ENCODE assay signal across 1 cellular context in the genomic region with DNA sequence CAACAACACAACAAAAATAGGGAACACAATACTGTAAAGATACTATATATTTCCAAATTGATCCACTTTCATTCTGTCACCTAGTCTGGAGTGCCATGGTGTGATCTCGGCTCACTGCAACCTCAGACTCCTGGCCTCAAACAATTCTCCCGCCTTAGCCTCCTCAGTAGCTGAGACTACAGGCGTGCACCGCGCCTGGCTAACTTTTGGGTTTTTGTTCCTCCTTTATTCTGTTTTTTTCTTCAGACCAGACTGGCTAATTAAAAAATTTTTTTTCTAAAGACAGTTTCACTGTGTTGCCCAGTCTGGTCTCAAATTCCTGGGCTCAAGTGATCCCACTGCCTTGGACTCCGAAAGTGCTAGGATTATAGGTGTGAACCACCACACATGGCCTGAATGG.
TF ChIP-seq lines count a peak whose summit lies in the region.

No MANE protein-coding gene starts in this region.

TF ChIP-seq in GM12878, 131 proteins besides CTCF, POLR2A, EP300 and RAD21:
- TF ChIP-seq MTA2 (IDR thresholded peaks at IDR 0.05; ENCODE audit: low read depth) (peak; percentile 38; the same call in 1 of the 2 replicates), CHD4 (IDR thresholded peaks at IDR 0.05) (no peak), PML (IDR thresholded peaks at IDR 0.05; ENCODE audit: low read length) (no peak), TARDBP (IDR thresholded peaks at IDR 0.05; ENCODE audit: borderline replicate concordance) (no peak), SIN3A (IDR thresholded peaks at IDR 0.05; ENCODE audit: low read depth, low read length) (no peak), POLR2AphosphoS5 (IDR thresholded peaks at IDR 0.05; ENCODE audit: low read length) (no peak), STAT1 (conservative IDR thresholded peaks at IDR 0.05) (no peak), KDM1A (IDR thresholded peaks at IDR 0.05; ENCODE audit: borderline replicate concordance) (no peak), NBN (IDR thresholded peaks at IDR 0.05) (0 out of 2 replicates have a peak, but pooled peaks have one; percentile 43), YBX1 (IDR thresholded peaks at IDR 0.05) (no peak), CBX3 (IDR thresholded peaks at IDR 0.05; ENCODE audit: borderline replicate concordance, low read depth) (no peak), SPI1 (IDR thresholded peaks at IDR 0.05; ENCODE audit: borderline replicate concordance, insufficient read depth, low read depth, low read length) (no peak), RFX5 (IDR thresholded peaks at IDR 0.05; ENCODE audit: low read depth, low read length) (no peak), IKZF2 (IDR thresholded peaks at IDR 0.05) (peak; percentile 44 to 50; a peak in 2 of 4 replicates), PAX5 (IDR thresholded peaks at IDR 0.05; ENCODE audit: borderline replicate concordance, low read depth, low read length) (0 out of 2 replicates have a peak, but pooled peaks have one; percentile 9), IKZF1 (conservative IDR thresholded peaks at IDR 0.05) (0 out of 2 replicates have a peak, but pooled peaks have one; percentile 28), ZBED1 (IDR thresholded peaks at IDR 0.05; ENCODE audit: borderline replicate concordance) (no peak), ZNF622 (IDR thresholded peaks at IDR 0.05) (no peak), ZSCAN29 (IDR thresholded peaks at IDR 0.05) (no peak), CREB1 (IDR thresholded peaks at IDR 0.05; ENCODE audit: low read depth) (no peak), DPF2 (IDR thresholded peaks at IDR 0.05) (no peak), SMAD5 (IDR thresholded peaks at IDR 0.05; ENCODE audit: low read depth) (no peak), KLF5 (IDR thresholded peaks at IDR 0.05; ENCODE audit: partially characterized antibody) (no peak), MYB (IDR thresholded peaks at IDR 0.05; ENCODE audit: borderline replicate concordance, low read depth, low read length) (no peak), SREBF2 (IDR thresholded peaks at IDR 0.05; ENCODE audit: low read length) (no peak), ZNF384 (IDR thresholded peaks at IDR 0.05; ENCODE audit: borderline replicate concordance, low read depth, low read length) (0 out of 2 replicates have a peak, but pooled peaks have one; percentile 10)
- TF ChIP-seq, protein P1, sequence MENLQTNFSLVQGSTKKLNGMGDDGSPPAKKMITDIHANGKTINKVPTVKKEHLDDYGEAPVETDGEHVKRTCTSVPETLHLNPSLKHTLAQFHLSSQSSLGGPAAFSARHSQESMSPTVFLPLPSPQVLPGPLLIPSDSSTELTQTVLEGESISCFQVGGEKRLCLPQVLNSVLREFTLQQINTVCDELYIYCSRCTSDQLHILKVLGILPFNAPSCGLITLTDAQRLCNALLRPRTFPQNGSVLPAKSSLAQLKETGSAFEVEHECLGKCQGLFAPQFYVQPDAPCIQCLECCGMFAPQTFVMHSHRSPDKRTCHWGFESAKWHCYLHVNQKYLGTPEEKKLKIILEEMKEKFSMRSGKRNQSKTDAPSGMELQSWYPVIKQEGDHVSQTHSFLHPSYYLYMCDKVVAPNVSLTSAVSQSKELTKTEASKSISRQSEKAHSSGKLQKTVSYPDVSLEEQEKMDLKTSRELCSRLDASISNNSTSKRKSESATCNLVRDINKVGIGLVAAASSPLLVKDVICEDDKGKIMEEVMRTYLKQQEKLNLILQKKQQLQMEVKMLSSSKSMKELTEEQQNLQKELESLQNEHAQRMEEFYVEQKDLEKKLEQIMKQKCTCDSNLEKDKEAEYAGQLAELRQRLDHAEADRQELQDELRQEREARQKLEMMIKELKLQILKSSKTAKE (IDR thresholded peaks at IDR 0.05; ENCODE audit: low read depth, poor library complexity, severe bottlenecking) = peak; percentile 56
- TF ChIP-seq, protein P2, sequence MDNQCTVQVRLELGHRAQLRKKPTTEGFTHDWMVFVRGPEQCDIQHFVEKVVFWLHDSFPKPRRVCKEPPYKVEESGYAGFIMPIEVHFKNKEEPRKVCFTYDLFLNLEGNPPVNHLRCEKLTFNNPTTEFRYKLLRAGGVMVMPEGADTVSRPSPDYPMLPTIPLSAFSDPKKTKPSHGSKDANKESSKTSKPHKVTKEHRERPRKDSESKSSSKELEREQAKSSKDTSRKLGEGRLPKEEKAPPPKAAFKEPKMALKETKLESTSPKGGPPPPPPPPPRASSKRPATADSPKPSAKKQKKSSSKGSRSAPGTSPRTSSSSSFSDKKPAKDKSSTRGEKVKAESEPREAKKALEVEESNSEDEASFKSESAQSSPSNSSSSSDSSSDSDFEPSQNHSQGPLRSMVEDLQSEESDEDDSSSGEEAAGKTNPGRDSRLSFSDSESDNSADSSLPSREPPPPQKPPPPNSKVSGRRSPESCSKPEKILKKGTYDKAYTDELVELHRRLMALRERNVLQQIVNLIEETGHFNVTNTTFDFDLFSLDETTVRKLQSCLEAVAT (IDR thresholded peaks at IDR 0.05) = peak; percentile 80
- TF ChIP-seq, protein P3, sequence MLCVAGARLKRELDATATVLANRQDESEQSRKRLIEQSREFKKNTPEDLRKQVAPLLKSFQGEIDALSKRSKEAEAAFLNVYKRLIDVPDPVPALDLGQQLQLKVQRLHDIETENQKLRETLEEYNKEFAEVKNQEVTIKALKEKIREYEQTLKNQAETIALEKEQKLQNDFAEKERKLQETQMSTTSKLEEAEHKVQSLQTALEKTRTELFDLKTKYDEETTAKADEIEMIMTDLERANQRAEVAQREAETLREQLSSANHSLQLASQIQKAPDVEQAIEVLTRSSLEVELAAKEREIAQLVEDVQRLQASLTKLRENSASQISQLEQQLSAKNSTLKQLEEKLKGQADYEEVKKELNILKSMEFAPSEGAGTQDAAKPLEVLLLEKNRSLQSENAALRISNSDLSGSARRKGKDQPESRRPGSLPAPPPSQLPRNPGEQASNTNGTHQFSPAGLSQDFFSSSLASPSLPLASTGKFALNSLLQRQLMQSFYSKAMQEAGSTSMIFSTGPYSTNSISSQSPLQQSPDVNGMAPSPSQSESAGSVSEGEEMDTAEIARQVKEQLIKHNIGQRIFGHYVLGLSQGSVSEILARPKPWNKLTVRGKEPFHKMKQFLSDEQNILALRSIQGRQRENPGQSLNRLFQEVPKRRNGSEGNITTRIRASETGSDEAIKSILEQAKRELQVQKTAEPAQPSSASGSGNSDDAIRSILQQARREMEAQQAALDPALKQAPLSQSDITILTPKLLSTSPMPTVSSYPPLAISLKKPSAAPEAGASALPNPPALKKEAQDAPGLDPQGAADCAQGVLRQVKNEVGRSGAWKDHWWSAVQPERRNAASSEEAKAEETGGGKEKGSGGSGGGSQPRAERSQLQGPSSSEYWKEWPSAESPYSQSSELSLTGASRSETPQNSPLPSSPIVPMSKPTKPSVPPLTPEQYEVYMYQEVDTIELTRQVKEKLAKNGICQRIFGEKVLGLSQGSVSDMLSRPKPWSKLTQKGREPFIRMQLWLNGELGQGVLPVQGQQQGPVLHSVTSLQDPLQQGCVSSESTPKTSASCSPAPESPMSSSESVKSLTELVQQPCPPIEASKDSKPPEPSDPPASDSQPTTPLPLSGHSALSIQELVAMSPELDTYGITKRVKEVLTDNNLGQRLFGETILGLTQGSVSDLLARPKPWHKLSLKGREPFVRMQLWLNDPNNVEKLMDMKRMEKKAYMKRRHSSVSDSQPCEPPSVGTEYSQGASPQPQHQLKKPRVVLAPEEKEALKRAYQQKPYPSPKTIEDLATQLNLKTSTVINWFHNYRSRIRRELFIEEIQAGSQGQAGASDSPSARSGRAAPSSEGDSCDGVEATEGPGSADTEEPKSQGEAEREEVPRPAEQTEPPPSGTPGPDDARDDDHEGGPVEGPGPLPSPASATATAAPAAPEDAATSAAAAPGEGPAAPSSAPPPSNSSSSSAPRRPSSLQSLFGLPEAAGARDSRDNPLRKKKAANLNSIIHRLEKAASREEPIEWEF (IDR thresholded peaks at IDR 0.05; ENCODE audit: insufficient replicate concordance, low read depth, low read length) = no peak
- TF ChIP-seq, protein P4, sequence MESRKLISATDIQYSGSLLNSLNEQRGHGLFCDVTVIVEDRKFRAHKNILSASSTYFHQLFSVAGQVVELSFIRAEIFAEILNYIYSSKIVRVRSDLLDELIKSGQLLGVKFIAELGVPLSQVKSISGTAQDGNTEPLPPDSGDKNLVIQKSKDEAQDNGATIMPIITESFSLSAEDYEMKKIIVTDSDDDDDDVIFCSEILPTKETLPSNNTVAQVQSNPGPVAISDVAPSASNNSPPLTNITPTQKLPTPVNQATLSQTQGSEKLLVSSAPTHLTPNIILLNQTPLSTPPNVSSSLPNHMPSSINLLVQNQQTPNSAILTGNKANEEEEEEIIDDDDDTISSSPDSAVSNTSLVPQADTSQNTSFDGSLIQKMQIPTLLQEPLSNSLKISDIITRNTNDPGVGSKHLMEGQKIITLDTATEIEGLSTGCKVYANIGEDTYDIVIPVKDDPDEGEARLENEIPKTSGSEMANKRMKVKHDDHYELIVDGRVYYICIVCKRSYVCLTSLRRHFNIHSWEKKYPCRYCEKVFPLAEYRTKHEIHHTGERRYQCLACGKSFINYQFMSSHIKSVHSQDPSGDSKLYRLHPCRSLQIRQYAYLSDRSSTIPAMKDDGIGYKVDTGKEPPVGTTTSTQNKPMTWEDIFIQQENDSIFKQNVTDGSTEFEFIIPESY (IDR thresholded peaks at IDR 0.05) = peak; percentile 84; the same call in 1 of the 2 replicates
- TF ChIP-seq, protein P5, sequence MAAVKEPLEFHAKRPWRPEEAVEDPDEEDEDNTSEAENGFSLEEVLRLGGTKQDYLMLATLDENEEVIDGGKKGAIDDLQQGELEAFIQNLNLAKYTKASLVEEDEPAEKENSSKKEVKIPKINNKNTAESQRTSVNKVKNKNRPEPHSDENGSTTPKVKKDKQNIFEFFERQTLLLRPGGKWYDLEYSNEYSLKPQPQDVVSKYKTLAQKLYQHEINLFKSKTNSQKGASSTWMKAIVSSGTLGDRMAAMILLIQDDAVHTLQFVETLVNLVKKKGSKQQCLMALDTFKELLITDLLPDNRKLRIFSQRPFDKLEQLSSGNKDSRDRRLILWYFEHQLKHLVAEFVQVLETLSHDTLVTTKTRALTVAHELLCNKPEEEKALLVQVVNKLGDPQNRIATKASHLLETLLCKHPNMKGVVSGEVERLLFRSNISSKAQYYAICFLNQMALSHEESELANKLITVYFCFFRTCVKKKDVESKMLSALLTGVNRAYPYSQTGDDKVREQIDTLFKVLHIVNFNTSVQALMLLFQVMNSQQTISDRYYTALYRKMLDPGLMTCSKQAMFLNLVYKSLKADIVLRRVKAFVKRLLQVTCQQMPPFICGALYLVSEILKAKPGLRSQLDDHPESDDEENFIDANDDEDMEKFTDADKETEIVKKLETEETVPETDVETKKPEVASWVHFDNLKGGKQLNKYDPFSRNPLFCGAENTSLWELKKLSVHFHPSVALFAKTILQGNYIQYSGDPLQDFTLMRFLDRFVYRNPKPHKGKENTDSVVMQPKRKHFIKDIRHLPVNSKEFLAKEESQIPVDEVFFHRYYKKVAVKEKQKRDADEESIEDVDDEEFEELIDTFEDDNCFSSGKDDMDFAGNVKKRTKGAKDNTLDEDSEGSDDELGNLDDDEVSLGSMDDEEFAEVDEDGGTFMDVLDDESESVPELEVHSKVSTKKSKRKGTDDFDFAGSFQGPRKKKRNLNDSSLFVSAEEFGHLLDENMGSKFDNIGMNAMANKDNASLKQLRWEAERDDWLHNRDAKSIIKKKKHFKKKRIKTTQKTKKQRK (IDR thresholded peaks at IDR 0.05; ENCODE audit: low read depth, low read length) = no peak
- TF ChIP-seq, protein P6, sequence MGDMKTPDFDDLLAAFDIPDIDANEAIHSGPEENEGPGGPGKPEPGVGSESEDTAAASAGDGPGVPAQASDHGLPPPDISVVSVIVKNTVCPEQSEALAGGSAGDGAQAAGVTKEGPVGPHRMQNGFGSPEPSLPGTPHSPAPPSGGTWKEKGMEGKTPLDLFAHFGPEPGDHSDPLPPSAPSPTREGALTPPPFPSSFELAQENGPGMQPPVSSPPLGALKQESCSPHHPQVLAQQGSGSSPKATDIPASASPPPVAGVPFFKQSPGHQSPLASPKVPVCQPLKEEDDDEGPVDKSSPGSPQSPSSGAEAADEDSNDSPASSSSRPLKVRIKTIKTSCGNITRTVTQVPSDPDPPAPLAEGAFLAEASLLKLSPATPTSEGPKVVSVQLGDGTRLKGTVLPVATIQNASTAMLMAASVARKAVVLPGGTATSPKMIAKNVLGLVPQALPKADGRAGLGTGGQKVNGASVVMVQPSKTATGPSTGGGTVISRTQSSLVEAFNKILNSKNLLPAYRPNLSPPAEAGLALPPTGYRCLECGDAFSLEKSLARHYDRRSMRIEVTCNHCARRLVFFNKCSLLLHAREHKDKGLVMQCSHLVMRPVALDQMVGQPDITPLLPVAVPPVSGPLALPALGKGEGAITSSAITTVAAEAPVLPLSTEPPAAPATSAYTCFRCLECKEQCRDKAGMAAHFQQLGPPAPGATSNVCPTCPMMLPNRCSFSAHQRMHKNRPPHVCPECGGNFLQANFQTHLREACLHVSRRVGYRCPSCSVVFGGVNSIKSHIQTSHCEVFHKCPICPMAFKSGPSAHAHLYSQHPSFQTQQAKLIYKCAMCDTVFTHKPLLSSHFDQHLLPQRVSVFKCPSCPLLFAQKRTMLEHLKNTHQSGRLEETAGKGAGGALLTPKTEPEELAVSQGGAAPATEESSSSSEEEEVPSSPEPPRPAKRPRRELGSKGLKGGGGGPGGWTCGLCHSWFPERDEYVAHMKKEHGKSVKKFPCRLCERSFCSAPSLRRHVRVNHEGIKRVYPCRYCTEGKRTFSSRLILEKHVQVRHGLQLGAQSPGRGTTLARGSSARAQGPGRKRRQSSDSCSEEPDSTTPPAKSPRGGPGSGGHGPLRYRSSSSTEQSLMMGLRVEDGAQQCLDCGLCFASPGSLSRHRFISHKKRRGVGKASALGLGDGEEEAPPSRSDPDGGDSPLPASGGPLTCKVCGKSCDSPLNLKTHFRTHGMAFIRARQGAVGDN (IDR thresholded peaks at IDR 0.05) = peak; percentile 48; the same call in 1 of the 2 replicates
- TF ChIP-seq, protein P7, sequence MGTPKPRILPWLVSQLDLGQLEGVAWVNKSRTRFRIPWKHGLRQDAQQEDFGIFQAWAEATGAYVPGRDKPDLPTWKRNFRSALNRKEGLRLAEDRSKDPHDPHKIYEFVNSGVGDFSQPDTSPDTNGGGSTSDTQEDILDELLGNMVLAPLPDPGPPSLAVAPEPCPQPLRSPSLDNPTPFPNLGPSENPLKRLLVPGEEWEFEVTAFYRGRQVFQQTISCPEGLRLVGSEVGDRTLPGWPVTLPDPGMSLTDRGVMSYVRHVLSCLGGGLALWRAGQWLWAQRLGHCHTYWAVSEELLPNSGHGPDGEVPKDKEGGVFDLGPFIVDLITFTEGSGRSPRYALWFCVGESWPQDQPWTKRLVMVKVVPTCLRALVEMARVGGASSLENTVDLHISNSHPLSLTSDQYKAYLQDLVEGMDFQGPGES (IDR thresholded peaks at IDR 0.05) = no peak
